In genomic region chr18:78677483-78678317, GRCh38 we compare ENCODE assay signal across 22 cellular contexts.
"Had no signal": no experiment of that assay in that cellular context is flagged by ENCODE, and none has a peak within 500 bp of the region (broad histone marks: within the 10 kb centered on the region; RNA-seq: fewer than 3 reads in every experiment).

No MANE protein-coding gene starts in this region.

- H3K36me3 Mint-ChIP-seq: immature natural killer cell; memory B cell; mesothelial cell of epicardium; naive B cell; natural killer cell treated with Interleukin-12 subunit alpha and Interleukin-12 subunit beta and Interleukin-15 and Interleukin-18, amount 100 ng/mL, for 72 hours; stimulated activated naive B cell treated with anti-CD40 and anti-IgM and Interleukin-4, amounts not matched to agents 10 μg/mL and 1 μg/mL and 100 μg/mL, for 72 hours; type B pancreatic cell had no signal

- H3K27me3 ChIP-seq: sigmoid colon, testis, tibial artery had no signal

- H3K4me3 Mint-ChIP-seq: immature natural killer cell; memory B cell; mesothelial cell of epicardium; naive B cell; natural killer cell treated with Interleukin-12 subunit alpha and Interleukin-12 subunit beta and Interleukin-15 and Interleukin-18, amount 100 ng/mL, for 72 hours; neural crest cell; stimulated activated naive B cell treated with anti-CD40 and anti-IgM and Interleukin-4, amounts not matched to agents 10 μg/mL and 1 μg/mL and 100 μg/mL, for 72 hours; type B pancreatic cell had no signal

- H3K27ac Mint-ChIP-seq: immature natural killer cell; memory B cell; mesothelial cell of epicardium; natural killer cell treated with Interleukin-12 subunit alpha and Interleukin-12 subunit beta and Interleukin-15 and Interleukin-18, amount 100 ng/mL, for 72 hours; stimulated activated naive B cell treated with anti-CD40 and anti-IgM and Interleukin-4, amounts not matched to agents 10 μg/mL and 1 μg/mL and 100 μg/mL, for 72 hours; type B pancreatic cell had no signal

- DNase-seq: cerebellar nuclear complex; dorsolateral prefrontal cortex; effector CD4-positive, alpha-beta T cell; hypothalamus; immature natural killer cell; islet precursor cell; left ventricle myocardium superior; mucosa of descending colon; naive B cell; right cardiac atrium; sigmoid colon; stimulated activated naive B cell treated with anti-CD40 and anti-IgM and Interleukin-4, amounts not matched to agents 10 μg/mL and 1 μg/mL and 100 μg/mL, for 72 hours; substantia nigra; testis; tibial artery had no signal

- ATAC-seq: left ventricle myocardium superior; mucosa of descending colon; natural killer cell treated with Interleukin-12 subunit alpha and Interleukin-12 subunit beta and Interleukin-15 and Interleukin-18, amount 100 ng/mL, for 72 hours; psoas muscle; right cardiac atrium; stimulated activated naive B cell treated with anti-CD40 and anti-IgM and Interleukin-4, amounts not matched to agents 10 μg/mL and 1 μg/mL and 100 μg/mL, for 72 hours had no signal

- H3K27me3 Mint-ChIP-seq: memory B cell; naive B cell; natural killer cell treated with Interleukin-12 subunit alpha and Interleukin-12 subunit beta and Interleukin-15 and Interleukin-18, amount 100 ng/mL, for 72 hours; stimulated activated naive B cell treated with anti-CD40 and anti-IgM and Interleukin-4, amounts not matched to agents 10 μg/mL and 1 μg/mL and 100 μg/mL, for 72 hours had no signal

- H3K27ac ChIP-seq: dorsolateral prefrontal cortex, psoas muscle, sigmoid colon, testis, tibial artery had no signal

- H3K9me3 Mint-ChIP-seq: immature natural killer cell; memory B cell; mesothelial cell of epicardium; natural killer cell treated with Interleukin-12 subunit alpha and Interleukin-12 subunit beta and Interleukin-15 and Interleukin-18, amount 100 ng/mL, for 72 hours; neural crest cell; type B pancreatic cell had no signal

- H3K36me3 ChIP-seq: sigmoid colon, tibial artery had no signal

- H3K9me3 ChIP-seq: mucosa of descending colon, psoas muscle, sigmoid colon, testis, tibial artery had no signal

- H3K4me3 ChIP-seq: dorsolateral prefrontal cortex, lung, mucosa of descending colon, psoas muscle, sigmoid colon, testis, tibial artery had no signal

- H3K4me1 Mint-ChIP-seq: immature natural killer cell; memory B cell; mesothelial cell of epicardium; naive B cell; stimulated activated naive B cell treated with anti-CD40 and anti-IgM and Interleukin-4, amounts not matched to agents 10 μg/mL and 1 μg/mL and 100 μg/mL, for 72 hours had no signal

- H3K4me1 ChIP-seq: psoas muscle, sigmoid colon, testis, tibial artery had no signal
